In genomic region chr2:225011585-225011984, GRCh38 we compare ENCODE assay signal across 16 cellular contexts. TPM values are rescaled to one million over a fixed set of nuclear protein-coding genes. Genes with fewer than 3 reads are reported as not detected.
DNase-seq lines count a peak whose midpoint lies in the region; ATAC-seq and TF ChIP-seq lines count a peak whose summit lies in the region.
"Had no signal": no experiment of that assay in that cellular context is flagged by ENCODE, and none has a peak within 500 bp of the region (broad histone marks: within the 10 kb centered on the region; RNA-seq: fewer than 3 reads in every experiment).

No MANE protein-coding gene starts in this region.

- in situ Hi-C loops in mammary epithelial cell (cut with MboI; ENCODE audit: low sequenced_read_pairs in 2 of 2) = loop anchor here in 1 of 2 donors (25.0 kb wide), 1 partner anchor 199 kb away; no protein-coding TSS in a partner anchor

- no peaks in the 10 kb centered on the region for H3K27me3 Mint-ChIP-seq in activated naive CD8-positive, alpha-beta T cell
- H3K27me3 Mint-ChIP-seq in stimulated activated naive CD8-positive, alpha-beta T cell treated with anti-CD3 and anti-CD28 coated beads, Interleukin-15, amount 100 ng/mL, for 72 hours = no peaks in the 10 kb centered on the region

- H3K79me2 ChIP-seq in mammary epithelial cell (ENCODE audit: insufficient read depth, low read length) = no peaks in the 10 kb centered on the region

- H3K4me3 ChIP-seq in mammary epithelial cell (replicated peaks in 1 of 3; ENCODE audit: insufficient read depth in 1 of 3, low read depth in 2 of 3, low read length in 3 of 3) (no peak overlapping the region), breast epithelium (no peak overlapping the region)
- H3K4me3 ChIP-seq: right lobe of liver had no signal

- peak; percentile 80 for ATAC-seq in foreskin keratinocyte
- no peak for ATAC-seq in stimulated activated naive CD8-positive, alpha-beta T cell treated with anti-CD3 and anti-CD28 coated beads, Interleukin-15, amount 100 ng/mL, for 72 hours
- no peak for ATAC-seq in GM18505 (IDR thresholded peaks at IDR 0.05; ENCODE audit: unreplicated experiment)
- ATAC-seq in HG03439 (IDR thresholded peaks at IDR 0.05; ENCODE audit: unreplicated experiment) = no peak
- ATAC-seq: left colon, right lobe of liver had no signal

- H3K27me3 ChIP-seq in mammary epithelial cell (ENCODE audit: insufficient read depth, low read length) (no peaks in the 10 kb centered on the region), breast epithelium (no peaks in the 10 kb centered on the region), foreskin keratinocyte (no peaks in the 10 kb centered on the region)
- H3K27me3 ChIP-seq: right lobe of liver had no signal

- H3K36me3 Mint-ChIP-seq in activated naive CD8-positive, alpha-beta T cell = peaks cover 10% of the 10 kb centered on the region

- H3K4me2 ChIP-seq in mammary epithelial cell (ENCODE audit: insufficient read depth, low read depth, low read length) = peak overlapping the region; percentile 68

- H4K20me1 ChIP-seq in mammary epithelial cell (ENCODE audit: insufficient read depth, low read length) = no peaks in the 10 kb centered on the region

- no peaks in the 10 kb centered on the region for H3K9me3 Mint-ChIP-seq in activated naive CD8-positive, alpha-beta T cell (ENCODE audit: low read depth)
- H3K9me3 Mint-ChIP-seq in stimulated activated naive CD8-positive, alpha-beta T cell treated with anti-CD3 and anti-CD28 coated beads, Interleukin-15, amount 100 ng/mL, for 72 hours = no peaks in the 10 kb centered on the region

- H3K36me3 ChIP-seq in mammary epithelial cell (ENCODE audit: insufficient read depth, low read length) (no peaks in the 10 kb centered on the region), breast epithelium (no peaks in the 10 kb centered on the region)
- H3K36me3 ChIP-seq: right lobe of liver had no signal

- H3K4me1 ChIP-seq in mammary epithelial cell (ENCODE audit: insufficient read depth, low read length) (peaks cover 21% of the 10 kb centered on the region), breast epithelium (no peaks in the 10 kb centered on the region), foreskin keratinocyte (peaks cover 29% of the 10 kb centered on the region)

- intact Hi-C loops in mammary epithelial cell (cut with micrococcal nuclease) = loop anchor here (2.0 kb wide), 1 partner anchor 79 kb away; no protein-coding TSS in a partner anchor
- intact Hi-C loops in breast epithelium (cut with DNase I; ENCODE audit: low total_unique reads) = no loop called here

- BruUV-seq in mammary epithelial cell (replicated peaks; lab: Mats Ljungman, UMichigan) = no TSS peak

- DNase-seq in mammary epithelial cell (no peak), breast epithelium (ENCODE audit: low spot score in 2 of 2) (no peak), foreskin keratinocyte (peak; percentile 75 to 88), NCI-H146 (lab: John Stamatoyannopoulos, UW) (no peak)
- no peak for DNase-seq in stimulated activated naive CD8-positive, alpha-beta T cell treated with anti-CD3 and anti-CD28 coated beads, Interleukin-15, amount 100 ng/mL, for 72 hours
- DNase-seq: activated CD4-positive, alpha-beta T cell treated with anti-CD3 and anti-CD28 coated beads, Interleukin-2, amount 50 U/mL, for 48 hours; foreskin melanocyte; left colon; NCI-H2081; occipital lobe; right lobe of liver; stimulated activated CD4-positive, alpha-beta T cell treated with anti-CD3 and anti-CD28 coated beads, Interleukin-2, amount 100 ng/mL, for 24 hours had no signal

- TF ChIP-seq POLR2A in breast epithelium (IDR thresholded peaks at IDR 0.05) (no peak), GM18505 (IDR thresholded peaks at IDR 0.05; ENCODE audit: borderline replicate concordance, extremely low read depth, insufficient read depth, insufficient read length) (no peak)

- peak overlapping the region; percentile 91 for H3K27ac Mint-ChIP-seq in activated naive CD8-positive, alpha-beta T cell
- H3K27ac Mint-ChIP-seq in stimulated activated naive CD8-positive, alpha-beta T cell treated with anti-CD3 and anti-CD28 coated beads, Interleukin-15, amount 100 ng/mL, for 72 hours = peak overlapping the region; percentile 78 to 93

- H2AFZ ChIP-seq in mammary epithelial cell (ENCODE audit: low read depth, low read length) = no peak overlapping the region

- CTCF ChIA-PET in mammary epithelial cell (lab: Charles Lee; ENCODE audit: low non-redundant PET) = no interaction called here

- no peak overlapping the region for H3K4me3 Mint-ChIP-seq in activated naive CD8-positive, alpha-beta T cell
- peak overlapping the region in 1 of 2 donors; percentile 13 for H3K4me3 Mint-ChIP-seq in stimulated activated naive CD8-positive, alpha-beta T cell treated with anti-CD3 and anti-CD28 coated beads, Interleukin-15, amount 100 ng/mL, for 72 hours

- H3K9me3 ChIP-seq in mammary epithelial cell (replicated peaks; ENCODE audit: insufficient read depth, low read length) (no peaks in the 10 kb centered on the region), breast epithelium (no peaks in the 10 kb centered on the region)
- H3K9me3 ChIP-seq: right lobe of liver had no signal

- H3K4me1 Mint-ChIP-seq in activated naive CD8-positive, alpha-beta T cell (ENCODE audit: low read depth) = peaks cover 90% of the 10 kb centered on the region
- peaks cover 94% of the 10 kb centered on the region for H3K4me1 Mint-ChIP-seq in stimulated activated naive CD8-positive, alpha-beta T cell treated with anti-CD3 and anti-CD28 coated beads, Interleukin-15, amount 100 ng/mL, for 72 hours

- no peak for TF ChIP-seq CTCF in mammary epithelial cell (conservative IDR thresholded peaks at IDR 0.05 in 1 of 2, IDR thresholded peaks at IDR 0.05 in 1 of 2; ENCODE audit: extremely low read depth in 1 of 2, insufficient read depth in 1 of 2, low read depth in 1 of 2, low read length in 2 of 2)
- no peak for TF ChIP-seq CTCF in breast epithelium (IDR thresholded peaks at IDR 0.05)
- peak; percentile 21 for TF ChIP-seq CTCF in foreskin keratinocyte (conservative IDR thresholded peaks at IDR 0.05)

- WGBS in mammary epithelial cell (ENCODE audit: low coverage, missing lambda C conversion rate) = 90% methylated on average over 11 of the region's 11 CpGs

- H3K9ac ChIP-seq in mammary epithelial cell (ENCODE audit: insufficient read depth, low read length) = no peak overlapping the region

- H3K27ac ChIP-seq in mammary epithelial cell (ENCODE audit: insufficient read depth, low read depth, low read length) = peak overlapping the region; percentile 72
- H3K27ac ChIP-seq in breast epithelium = no peak overlapping the region
- peak overlapping the region; percentile 81 for H3K27ac ChIP-seq in foreskin keratinocyte
- H3K27ac ChIP-seq: HL-60, right lobe of liver had no signal

- dilution Hi-C loops in mammary epithelial cell (cut with HindIII; ENCODE audit: low sequenced_read_pairs) = no loop called here

RNA-seq across cellular contexts. Expression of gene DOCK10, which starts 30.7 kb away (rescaled TPM):
- 1 to 10 TPM in 1 of 2 donors, under 1 TPM in 1; 0.50 to 5.1 TPM for total RNA-seq in mammary epithelial cell
- polyA plus RNA-seq in mammary epithelial cell = 5.1 TPM
- 32.4 TPM for polyA minus RNA-seq in mammary epithelial cell
- total RNA-seq in breast epithelium = 10 to 100 TPM; 13.8 to 23.9 (median 15.4) TPM
- 8.7 and 9.8 TPM in 2 replicates for total RNA-seq in foreskin keratinocyte
- polyA plus RNA-seq in foreskin keratinocyte = 1.9 and 2.3 TPM in 2 replicates

Comparison
In these comparisons a context has a peak if more than half of its experiments do, and no peak if none do; other contexts are left out.
1. H3K27ac ChIP-seq: peak in mammary epithelial cell (single experiment) and foreskin keratinocyte (single experiment); none in breast epithelium (0 of 2).
2. DNase-seq: peak in foreskin keratinocyte (2 of 2); none in mammary epithelial cell (single experiment), breast epithelium (0 of 2), stimulated activated naive CD8-positive, alpha-beta T cell treated with anti-CD3 and anti-CD28 coated beads, Interleukin-15, amount 100 ng/mL, for 72 hours (0 of 2) and NCI-H146 (single experiment).